ENCODE assay signal across 12 cellular contexts in the genomic region with DNA sequence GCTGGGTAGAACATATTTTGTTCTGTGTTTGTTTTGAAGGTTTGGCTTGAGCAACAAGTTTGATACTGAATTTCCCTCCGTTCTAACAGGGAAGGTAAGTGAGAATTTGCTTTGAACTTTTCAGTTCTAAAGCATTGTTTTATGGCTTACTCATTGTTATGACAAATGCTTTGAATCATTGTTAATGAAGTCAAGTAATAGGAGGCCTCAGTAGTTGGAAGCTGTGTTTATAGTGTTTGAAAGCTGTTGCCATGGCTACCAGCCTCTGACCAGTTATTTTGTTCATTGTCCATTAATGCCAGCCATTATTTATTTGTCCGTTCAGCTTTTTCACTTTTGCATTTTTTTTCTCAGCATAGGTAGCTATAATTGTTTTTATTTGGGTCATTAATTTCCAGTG. TPM values are rescaled to one million over a fixed set of nuclear protein-coding genes. Genes with fewer than 3 reads are reported as not detected.
DNase-seq lines count a peak whose midpoint lies in the region; ATAC-seq and TF ChIP-seq lines count a peak whose summit lies in the region.
"Had no signal": no experiment of that assay in that cellular context is flagged by ENCODE, and none has a peak within 500 bp of the region (broad histone marks: within the 10 kb centered on the region; RNA-seq: fewer than 3 reads in every experiment).

No MANE protein-coding gene starts in this region.

- no peak overlapping the region for H3K27ac ChIP-seq in epithelial cell of prostate

- ATAC-seq in omental fat pad (ENCODE audit: low FRiP score) (peak; percentile 66), HG02870 (IDR thresholded peaks at IDR 0.05; ENCODE audit: unreplicated experiment) (no peak), HG02798 (IDR thresholded peaks at IDR 0.05; ENCODE audit: poor library complexity, unreplicated experiment) (no peak)

- TF ChIP-seq CTCF in omental fat pad (IDR thresholded peaks at IDR 0.05) (no peak), GM10248 (IDR thresholded peaks at IDR 0.05; ENCODE audit: control extremely low read depth, extremely low read depth, low read depth, missing control alignments) (no peak)

- CTCF ChIA-PET in GM10248 (lab: Yijun Ruan, JAX): no interaction called here

- POLR2A ChIA-PET in GM10248 (lab: Yijun Ruan, JAX): no interaction called here

- peak; percentile 80 for DNase-seq in EH (ENCODE audit: low read depth)
- DNase-seq in NCI-H748 treated with DMSO at 0.1 percent for 48 hours (lab: John Stamatoyannopoulos, UW): peak; percentile 5
- DNase-seq in epithelial cell of prostate (ENCODE audit: low read depth, low spot score): peak; percentile 45
- no peak for DNase-seq in omental fat pad (ENCODE audit: low spot score)
- DNase-seq in activated T-cell treated with anti-CD3 and anti-CD28 coated beads, Interleukin-2, amount 50 U/mL, for 48 hours: no peak
- DNase-seq in GM10248 (ENCODE audit: extremely low spot score): no peak
- DNase-seq: activated B cell treated with CpG ODN at 0.5 μM for 24 hours; activated naive CD4-positive, alpha-beta T cell treated with anti-CD3 and anti-CD28 coated beads, Interleukin-2, amount 50 U/mL, for 16 hours; GF-D8; naive B cell had no signal

RNA-seq across cellular contexts. Expression of a gene that starts 14.4 kb away (rescaled TPM):
- 10 to 100 TPM in 1 of 4 donors, 1 to 10 TPM in 3; 6.5 to 12.5 (median 7.8) TPM for total RNA-seq in omental fat pad

Comparison
In these comparisons a context has a peak if more than half of its experiments do, and no peak if none do; other contexts are left out.
1. DNase-seq: peak in EH (single experiment), NCI-H748 treated with DMSO at 0.1 percent for 48 hours (single experiment) and epithelial cell of prostate (single experiment); none in omental fat pad (single experiment), activated T-cell treated with anti-CD3 and anti-CD28 coated beads, Interleukin-2, amount 50 U/mL, for 48 hours (0 of 2) and GM10248 (single experiment).